Comparison of ENCODE assay signal across 8 cellular contexts in the genomic region with DNA sequence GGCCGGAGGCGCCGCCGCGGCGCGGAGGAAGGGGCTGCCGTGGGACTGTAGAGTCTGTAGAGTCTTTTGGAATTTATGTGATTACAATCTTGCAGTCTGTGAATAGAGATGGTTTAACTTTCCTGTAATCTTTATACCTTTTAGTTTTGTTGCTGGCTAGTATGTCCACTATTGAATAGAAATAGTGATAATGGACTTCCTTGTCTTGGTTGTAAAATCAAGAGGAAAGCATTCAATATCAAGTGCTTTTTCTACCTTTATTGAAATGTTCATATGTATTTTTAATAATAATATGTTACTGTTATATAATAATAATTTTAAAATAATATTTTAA. TPM values are rescaled to one million over a fixed set of nuclear protein-coding genes. Genes with fewer than 3 reads are reported as not detected.
DNase-seq lines count a peak whose midpoint lies in the region; ATAC-seq, FAIRE-seq and TF ChIP-seq lines count a peak whose summit lies in the region.
"Not testable (repeated sequence)": the region's sequence is repeated elsewhere in the genome, so short reads cannot be mapped to it uniquely, and the experiment has no call there.

No MANE protein-coding gene starts in this region.

- not testable (repeated sequence) for TF ChIP-seq RAD21 in K562 (CRISPR knock-in tag; conservative IDR thresholded peaks at IDR 0.05 in 1 of 2, IDR thresholded peaks at IDR 0.05 in 1 of 2); HepG2 (CRISPR knock-in tag; IDR thresholded peaks at IDR 0.05)

- H3K36me3 ChIP-seq in WERI-Rb-1; K562 (ENCODE audit: control insufficient read depth, insufficient read depth, low read length); esophagus muscularis mucosa; HepG2 (replicated peaks in 1 of 2; ENCODE audit: control insufficient read depth in 1 of 2, insufficient read depth in 2 of 2, low read length in 2 of 2); thymus (ENCODE audit: control insufficient read depth, insufficient read depth): not testable (repeated sequence)

- WGBS in K562 (ENCODE audit: insufficient coverage, low coverage, missing lambda C conversion rate), result 1% methylated on average over 8 of the region's 8 CpGs
- 2% methylated on average over 8 of the region's 8 CpGs for WGBS in esophagus muscularis mucosa
- 0% methylated on average over 8 of the region's 8 CpGs for WGBS in HepG2 (ENCODE audit: low lambda C conversion rate)
- 2% methylated on average over 8 of the region's 8 CpGs for WGBS in thymus

- H3K27me3 Mint-ChIP-seq in CD4-positive, alpha-beta T cell; IgD-negative memory B cell; osteocyte (ENCODE audit: unreplicated experiment): not testable (repeated sequence)

- H3K79me2 ChIP-seq in K562 (ENCODE audit: control insufficient read depth, insufficient read depth, low read length); HepG2 (ENCODE audit: insufficient read depth, low read length): not testable (repeated sequence)

- intact Hi-C loops in CD4-positive, alpha-beta T cell (cut with DNase I, micrococcal nuclease); K562 (cut with micrococcal nuclease); esophagus muscularis mucosa (cut with DNase I); HepG2 (cut with micrococcal nuclease; ENCODE audit: unreplicated experiment): not testable (repeated sequence)

- TF ChIP-seq EP300 in K562 (IDR thresholded peaks at IDR 0.05; ENCODE audit: low read length); esophagus muscularis mucosa (IDR thresholded peaks at IDR 0.05); HepG2 (IDR thresholded peaks at IDR 0.05; ENCODE audit: low read depth in 2 of 2, low read length in 2 of 2); HepG2 (CRISPR knock-in tag; IDR thresholded peaks at IDR 0.05; ENCODE audit: borderline replicate concordance): not testable (repeated sequence)

- H3K4me1 Mint-ChIP-seq in CD4-positive, alpha-beta T cell (ENCODE audit: low read depth); IgD-negative memory B cell: not testable (repeated sequence)
- peaks cover 30% of the 10 kb centered on the region for H3K4me1 Mint-ChIP-seq in osteocyte (ENCODE audit: unreplicated experiment)

- H3K9me1 ChIP-seq in K562 (ENCODE audit: control insufficient read depth, insufficient read depth, low read length), result not testable (repeated sequence)

- not testable (repeated sequence) for ATAC-seq in CD4-positive, alpha-beta T cell (ENCODE audit: poor library complexity); K562; HepG2

- H3K9me3 ChIP-seq in CD4-positive, alpha-beta T cell (ENCODE audit: control insufficient read depth, low read length); WERI-Rb-1 (ENCODE audit: severe bottlenecking); K562 (replicated peaks; ENCODE audit: control insufficient read depth, insufficient read depth, low read depth, low read length); esophagus muscularis mucosa; HepG2 (ENCODE audit: low read length); thymus (ENCODE audit: control insufficient read depth): not testable (repeated sequence)

- CTCF ChIA-PET in CD4-positive, alpha-beta T cell (lab: Charles Lee), result interaction anchor here (1.0 kb wide), 1 partner anchor 13 kb away, joined by 4 read pairs; the partner anchor contains the start of gene ANKRD18B
- CTCF ChIA-PET in K562 (lab: Yijun Ruan, JAX; ENCODE audit: low intra/inter-chr PET ratio); HepG2 (lab: Yijun Ruan, JAX; ENCODE audit: low intra/inter-chr PET ratio, low total read pairs): not testable (repeated sequence)

- H3K27me3 ChIP-seq in CD4-positive, alpha-beta T cell (ENCODE audit: control insufficient read depth, insufficient read depth, low read length); WERI-Rb-1 (ENCODE audit: insufficient read depth, low read depth, severe bottlenecking); K562 (ENCODE audit: control insufficient read depth in 2 of 2, insufficient read depth in 2 of 2, low read length in 2 of 2); esophagus muscularis mucosa; HepG2 (ENCODE audit: control insufficient read depth in 1 of 2, insufficient read depth in 2 of 2, low read length in 2 of 2); thymus (ENCODE audit: control insufficient read depth, insufficient read depth): not testable (repeated sequence)

- not testable (repeated sequence) for H3K9me3 Mint-ChIP-seq in CD4-positive, alpha-beta T cell; IgD-negative memory B cell; osteocyte (ENCODE audit: unreplicated experiment)

- POLR2A ChIA-PET in CD4-positive, alpha-beta T cell (lab: Charles Lee), result interaction anchor here (1.2 to 1.3 kb wide), 2 partner anchors 37 to 221 kb away, joined by 3 read pairs; partner anchors contain the start of genes NFX1 and NOL6
- POLR2A ChIA-PET in K562 (lab: Yijun Ruan, JAX), result interaction anchor here (1.3 to 1.7 kb wide), 2 partner anchors 9 to 138 kb away, joined by 5 read pairs; no protein-coding TSS in a partner anchor
- POLR2A ChIA-PET in HepG2 (lab: Yijun Ruan, JAX), result interaction anchor here (1.3 kb wide), 1 partner anchor 38 kb away, joined by 4 read pairs; the partner anchor contains the start of gene NOL6

- BruUV-seq in K562 (replicated peaks; lab: Mats Ljungman, UMichigan); HepG2 (replicated peaks; lab: Mats Ljungman, UMichigan): not testable (repeated sequence)

- H3K4me3 Mint-ChIP-seq in CD4-positive, alpha-beta T cell, result peak overlapping the region; percentile 91
- peak overlapping the region; percentile 88 to 96 (median 94) for H3K4me3 Mint-ChIP-seq in IgD-negative memory B cell
- H3K4me3 Mint-ChIP-seq in osteocyte (ENCODE audit: unreplicated experiment), result peak overlapping the region; percentile 95

- H3K27ac ChIP-seq in CD4-positive, alpha-beta T cell (ENCODE audit: low read depth, low read length); HepG2 (ENCODE audit: extremely low read length, insufficient read depth, low read length): not testable (repeated sequence)
- peak overlapping the region; percentile 85 for H3K27ac ChIP-seq in WERI-Rb-1
- H3K27ac ChIP-seq in K562 (ENCODE audit: extremely low read depth, low read depth, low read length), result peak overlapping the region; percentile 96
- H3K27ac ChIP-seq in esophagus muscularis mucosa (replicated peaks in 1 of 4), result peak overlapping the region; percentile 79 to 88 (median 83)
- peak overlapping the region; percentile 76 for H3K27ac ChIP-seq in thymus (ENCODE audit: low read depth)

- H3K9ac ChIP-seq in K562 (ENCODE audit: insufficient read depth in 1 of 2, low read depth in 2 of 2, low read length in 2 of 2) (peak overlapping the region; percentile 87 to 96), HepG2 (ENCODE audit: insufficient read depth, low read depth, low read length) (peak overlapping the region; percentile 61; the same call in 1 of the 2 replicates)

- not testable (repeated sequence) for H3K4me1 ChIP-seq in K562 (replicated peaks in 1 of 2; ENCODE audit: control insufficient read depth in 2 of 2, insufficient read depth in 2 of 2, low read length in 2 of 2); esophagus muscularis mucosa; HepG2 (ENCODE audit: insufficient read depth, low read length); thymus (ENCODE audit: control insufficient read depth, insufficient read depth, low read length)

- H4K20me1 ChIP-seq in K562 (replicated peaks; ENCODE audit: control insufficient read depth, insufficient read depth, low read length); HepG2 (ENCODE audit: insufficient read depth, low read length): not testable (repeated sequence)

- peak overlapping the region; percentile 77 for H3K4me3 ChIP-seq in WERI-Rb-1 (ENCODE audit: low read depth, low read length)
- H3K4me3 ChIP-seq in K562, result peak overlapping the region; percentile 60
- peak overlapping the region; percentile 61 to 71 (median 68) for H3K4me3 ChIP-seq in esophagus muscularis mucosa
- peak overlapping the region; percentile 78 to 83 (median 81); a peak in 5 of 6 replicates for H3K4me3 ChIP-seq in HepG2 (replicated peaks in 1 of 3; ENCODE audit: insufficient read depth in 1 of 3, low read depth in 2 of 3, low read length in 3 of 3)
- H3K4me3 ChIP-seq in thymus (ENCODE audit: low read length), result peak overlapping the region; percentile 68

- not testable (repeated sequence) for TF ChIP-seq CTCF in CD4-positive, alpha-beta T cell (IDR thresholded peaks at IDR 0.05); WERI-Rb-1 (IDR thresholded peaks at IDR 0.05; ENCODE audit: low read depth, low read length); K562 (IDR thresholded peaks at IDR 0.05 in 2 of 3, conservative IDR thresholded peaks at IDR 0.05 in 1 of 3; ENCODE audit: insufficient read depth in 2 of 3, low read depth in 1 of 3, low read length in 3 of 3); esophagus muscularis mucosa (IDR thresholded peaks at IDR 0.05); HepG2 (CRISPR knock-in tag; IDR thresholded peaks at IDR 0.05); osteocyte (IDR thresholded peaks at IDR 0.05)

- H3K27ac Mint-ChIP-seq in CD4-positive, alpha-beta T cell, result peak overlapping the region; percentile 71
- H3K27ac Mint-ChIP-seq in IgD-negative memory B cell, result peak overlapping the region in 1 of 3 donors; percentile 96
- H3K27ac Mint-ChIP-seq in osteocyte (ENCODE audit: unreplicated experiment), result peak overlapping the region; percentile 100

- H2AFZ ChIP-seq in K562 (ENCODE audit: low read depth, low read length), result peak overlapping the region; percentile 99
- peak overlapping the region; percentile 86 for H2AFZ ChIP-seq in HepG2 (ENCODE audit: low read length)

- DNase-seq in CD4-positive, alpha-beta T cell; WERI-Rb-1; K562 (ENCODE audit: extremely low read depth in 1 of 4, low spot score in 3 of 4); esophagus muscularis mucosa (ENCODE audit: extremely low spot score); HepG2 (ENCODE audit: low spot score); osteocyte (ENCODE audit: extremely low spot score, unreplicated experiment): not testable (repeated sequence)

- in situ Hi-C loops in K562 (cut with MboI); HepG2 (cut with HindIII; ENCODE audit: extremely low pct_ligation_motif_present, low pct_unique_long_range_greater_than_20kb): not testable (repeated sequence)

- FAIRE-seq in K562 (lab: Jason Lieb, UNC), result peak; percentile 29
- not testable (repeated sequence) for FAIRE-seq in HepG2 (lab: Jason Lieb, UNC)

- not testable (repeated sequence) for H3K36me3 Mint-ChIP-seq in CD4-positive, alpha-beta T cell (ENCODE audit: low read depth); IgD-negative memory B cell; osteocyte (ENCODE audit: unreplicated experiment)

- peak; percentile 59 for TF ChIP-seq POLR2A in K562 (conservative IDR thresholded peaks at IDR 0.05)
- TF ChIP-seq POLR2A in esophagus muscularis mucosa (IDR thresholded peaks at IDR 0.05; ENCODE audit: low read depth); HepG2 (IDR thresholded peaks at IDR 0.05; ENCODE audit: insufficient read depth in 1 of 2, low read depth in 2 of 2, low read length in 2 of 2): not testable (repeated sequence)

- H3K4me2 ChIP-seq in K562 (ENCODE audit: insufficient read depth, low read length), result peak overlapping the region; percentile 79
- H3K4me2 ChIP-seq in HepG2 (ENCODE audit: low read depth, low read length), result peak overlapping the region; percentile 82

RNA-seq across cellular contexts. Expression of gene ANKRD18B, which starts 12.9 kb away (rescaled TPM):
- under 1 TPM in 1 of 2 experiments, not detected in 1; 0.61 TPM for total RNA-seq in CD4-positive, alpha-beta T cell
- polyA plus RNA-seq in IgD-negative memory B cell, result not detected
- total RNA-seq in K562 (2011; cell fraction: chromatin; rRNA removed; ENCODE audit: low replicate concordance), result 5.2 and 17.2 TPM in 2 replicates
- 3.7 and 7.9 TPM in 2 replicates for total RNA-seq in K562 (2011; cell fraction: nucleolus; rRNA removed)
- total RNA-seq in K562 (2011; cell fraction: nucleoplasm; rRNA removed), result 8.0 and 8.8 TPM in 2 replicates
- total RNA-seq in K562 (2014; rRNA removed), result 1.1 and 1.3 TPM in 2 replicates
- total RNA-seq in K562 (2014; rRNA removed; fragmentation: Illumina TruSeq; extraction: Trizol), result 1.9 and 2.7 TPM in 2 replicates
- 1.7 and 2.0 TPM in 2 replicates for total RNA-seq in K562 (2015; rRNA removed; fragmentation: Illumina TruSeq; extraction: Trizol)
- total RNA-seq in K562 (2021), result 1.9 and 3.3 TPM in 2 replicates
- polyA plus RNA-seq in K562 (2011; rRNA removed), result 1.6 and 1.8 TPM in 2 replicates
- polyA plus RNA-seq in K562 (2011; cell fraction: cytosol; rRNA removed), result 0.46 and 0.54 TPM in 2 replicates
- 1.5 and 1.7 TPM in 2 replicates for polyA plus RNA-seq in K562 (2011; cell fraction: nucleus; rRNA removed)
- polyA plus RNA-seq in K562 (2012), result 1.4 and 2.6 TPM in 2 replicates
- 3.3 and 12.6 TPM in 2 replicates for polyA plus RNA-seq in K562 (2014; fragmentation: Illumina TruSeq; extraction: Trizol)
- 1 to 10 TPM in 1 of 2 experiments, under 1 TPM in 1; 0.43 to 1.4 TPM for polyA plus RNA-seq in K562 (2014; fragmentation: Nextera tagmentation; extraction: Ambion mirVana)
- polyA plus RNA-seq in K562 (2014; rRNA removed), result 0.77 and 1.1 TPM in 2 replicates
- polyA minus RNA-seq in K562 (2011; rRNA and poly(A)+ RNA removed), result 3.9 and 4.3 TPM in 2 replicates
- polyA minus RNA-seq in K562 (2011; cell fraction: cytosol; rRNA and poly(A)+ RNA removed), result 4.2 TPM in 1 of 2 replicates, not detected in the other
- 3.9 and 6.1 TPM in 2 replicates for polyA minus RNA-seq in K562 (2011; cell fraction: nucleus; rRNA and poly(A)+ RNA removed)
- not detected for total RNA-seq in esophagus muscularis mucosa
- total RNA-seq in HepG2 (2016; rRNA removed; fragmentation: Illumina TruSeq; extraction: Trizol), result 1.2 and 1.4 TPM in 2 replicates
- total RNA-seq in HepG2 (2016; cell fraction: cytosol; rRNA removed; fragmentation: Illumina TruSeq; extraction: Trizol; ENCODE audit: low read depth), result not detected in 2 replicates
- total RNA-seq in HepG2 (2016; cell fraction: insoluble cytoplasmic fraction; rRNA removed; fragmentation: Illumina TruSeq; extraction: Trizol), result 0.36 and 0.61 TPM in 2 replicates
- total RNA-seq in HepG2 (2016; cell fraction: membrane; rRNA removed; fragmentation: Illumina TruSeq; extraction: Trizol), result 0.34 TPM in 1 of 2 replicates, not detected in the other
- total RNA-seq in HepG2 (2016; cell fraction: nucleus; rRNA removed; fragmentation: Illumina TruSeq; extraction: Trizol), result 1.5 and 1.6 TPM in 2 replicates
- 0.57 and 0.65 TPM in 2 replicates for polyA plus RNA-seq in HepG2 (2011; rRNA removed)
- polyA plus RNA-seq in HepG2 (2011; cell fraction: cytosol; rRNA removed), result 0.30 TPM in 1 of 2 replicates, not detected in the other
- polyA plus RNA-seq in HepG2 (2011; cell fraction: nucleus; rRNA removed), result 1.0 and 1.3 TPM in 2 replicates
- polyA plus RNA-seq in HepG2 (2012), result 0.57 TPM in 1 of 2 replicates, not detected in the other
- not detected in 2 replicates for polyA plus RNA-seq in HepG2 (2016; cell fraction: cytosol; fragmentation: Illumina TruSeq; extraction: Trizol; ENCODE audit: low read depth)
- 0.45 and 0.58 TPM in 2 replicates for polyA plus RNA-seq in HepG2 (2016; cell fraction: insoluble cytoplasmic fraction; fragmentation: Illumina TruSeq; extraction: Trizol; ENCODE audit: low read depth)
- not detected in 2 replicates for polyA plus RNA-seq in HepG2 (2016; cell fraction: membrane; fragmentation: Illumina TruSeq; extraction: Trizol; ENCODE audit: low read depth)
- polyA plus RNA-seq in HepG2 (2016; cell fraction: nucleus; fragmentation: Illumina TruSeq; extraction: Trizol; ENCODE audit: insufficient read depth, low read depth), result 0.96 and 1.1 TPM in 2 replicates
- 13.4 TPM in 1 of 2 replicates, not detected in the other for polyA minus RNA-seq in HepG2 (2011; rRNA and poly(A)+ RNA removed; ENCODE audit: low replicate concordance)
- polyA minus RNA-seq in HepG2 (2011; cell fraction: cytosol; rRNA and poly(A)+ RNA removed), result not detected in 2 replicates
- polyA minus RNA-seq in HepG2 (2011; cell fraction: nucleus; rRNA and poly(A)+ RNA removed), result 2.6 and 5.5 TPM in 2 replicates
- total RNA-seq in osteocyte, result 13.8 and 15.3 TPM in 2 replicates
- 2.5 TPM for polyA plus RNA-seq in thymus

RNA-seq across cellular contexts. Expression of gene NOL6, which starts 37.4 kb away (rescaled TPM):
- 10 to 100 TPM; 30.5 to 30.6 TPM for total RNA-seq in CD4-positive, alpha-beta T cell
- polyA plus RNA-seq in IgD-negative memory B cell (18.9 TPM), K562 (2011; rRNA removed) (23.5 and 42.1 TPM in 2 replicates), K562 (2014; fragmentation: Illumina TruSeq; extraction: Trizol) (49.9 and 51.2 TPM in 2 replicates), K562 (2014; fragmentation: Nextera tagmentation; extraction: Ambion mirVana) (1 to 10 TPM; 7.7 to 9.4 TPM), K562 (2014; rRNA removed) (33.5 and 35.0 TPM in 2 replicates), HepG2 (2011; rRNA removed) (17.0 and 23.0 TPM in 2 replicates), thymus (29.5 TPM)
- 80.3 and 225 TPM in 2 replicates for total RNA-seq in K562 (2011; cell fraction: chromatin; rRNA removed; ENCODE audit: low replicate concordance)
- 122 and 123 TPM in 2 replicates for total RNA-seq in K562 (2011; cell fraction: nucleolus; rRNA removed)
- total RNA-seq in K562 (2011; cell fraction: nucleoplasm; rRNA removed), result 77.3 and 80.3 TPM in 2 replicates
- total RNA-seq in K562 (2014; rRNA removed) (23.0 and 37.0 TPM in 2 replicates), K562 (2014; rRNA removed; fragmentation: Illumina TruSeq; extraction: Trizol) (23.0 and 27.0 TPM in 2 replicates), K562 (2015; rRNA removed; fragmentation: Illumina TruSeq; extraction: Trizol) (29.8 and 31.0 TPM in 2 replicates), K562 (2021) (58.9 and 61.1 TPM in 2 replicates), esophagus muscularis mucosa (10 to 100 TPM; 12.7 to 21.0 (median 16.5) TPM), HepG2 (2016; rRNA removed; fragmentation: Illumina TruSeq; extraction: Trizol) (28.6 and 30.2 TPM in 2 replicates), osteocyte (34.3 and 34.4 TPM in 2 replicates)
- polyA plus RNA-seq in K562 (2011; cell fraction: cytosol; rRNA removed), result 21.5 and 30.8 TPM in 2 replicates
- 106 and 124 TPM in 2 replicates for polyA plus RNA-seq in K562 (2011; cell fraction: nucleus; rRNA removed)
- polyA plus RNA-seq in K562 (2012), result 25.7 and 37.3 TPM in 2 replicates
- 24.9 and 28.2 TPM in 2 replicates for polyA minus RNA-seq in K562 (2011; rRNA and poly(A)+ RNA removed)
- 21.5 and 28.5 TPM in 2 replicates for polyA minus RNA-seq in K562 (2011; cell fraction: cytosol; rRNA and poly(A)+ RNA removed)
- 39.3 and 50.3 TPM in 2 replicates for polyA minus RNA-seq in K562 (2011; cell fraction: nucleus; rRNA and poly(A)+ RNA removed)
- 2.8 and 3.9 TPM in 2 replicates for total RNA-seq in HepG2 (2016; cell fraction: cytosol; rRNA removed; fragmentation: Illumina TruSeq; extraction: Trizol; ENCODE audit: low read depth)
- total RNA-seq in HepG2 (2016; cell fraction: insoluble cytoplasmic fraction; rRNA removed; fragmentation: Illumina TruSeq; extraction: Trizol), result 22.1 and 31.4 TPM in 2 replicates
- 9.8 and 10.2 TPM in 2 replicates for total RNA-seq in HepG2 (2016; cell fraction: membrane; rRNA removed; fragmentation: Illumina TruSeq; extraction: Trizol)
- total RNA-seq in HepG2 (2016; cell fraction: nucleus; rRNA removed; fragmentation: Illumina TruSeq; extraction: Trizol), result 23.4 and 29.5 TPM in 2 replicates
- 9.7 and 9.8 TPM in 2 replicates for polyA plus RNA-seq in HepG2 (2011; cell fraction: cytosol; rRNA removed)
- 48.7 and 50.3 TPM in 2 replicates for polyA plus RNA-seq in HepG2 (2011; cell fraction: nucleus; rRNA removed)
- polyA plus RNA-seq in HepG2 (2012), result 14.2 and 17.1 TPM in 2 replicates
- polyA plus RNA-seq in HepG2 (2016; cell fraction: cytosol; fragmentation: Illumina TruSeq; extraction: Trizol; ENCODE audit: low read depth), result 2.5 and 2.9 TPM in 2 replicates
- polyA plus RNA-seq in HepG2 (2016; cell fraction: insoluble cytoplasmic fraction; fragmentation: Illumina TruSeq; extraction: Trizol; ENCODE audit: low read depth), result 22.0 and 27.2 TPM in 2 replicates
- 5.3 and 7.6 TPM in 2 replicates for polyA plus RNA-seq in HepG2 (2016; cell fraction: membrane; fragmentation: Illumina TruSeq; extraction: Trizol; ENCODE audit: low read depth)
- 49.3 and 51.6 TPM in 2 replicates for polyA plus RNA-seq in HepG2 (2016; cell fraction: nucleus; fragmentation: Illumina TruSeq; extraction: Trizol; ENCODE audit: insufficient read depth, low read depth)
- polyA minus RNA-seq in HepG2 (2011; rRNA and poly(A)+ RNA removed; ENCODE audit: low replicate concordance), result 38.5 and 95.8 TPM in 2 replicates
- polyA minus RNA-seq in HepG2 (2011; cell fraction: cytosol; rRNA and poly(A)+ RNA removed), result 10.8 and 11.3 TPM in 2 replicates
- polyA minus RNA-seq in HepG2 (2011; cell fraction: nucleus; rRNA and poly(A)+ RNA removed), result 26.0 and 29.8 TPM in 2 replicates
